18 cellular contexts compared by ENCODE assay signal in the genomic region with DNA sequence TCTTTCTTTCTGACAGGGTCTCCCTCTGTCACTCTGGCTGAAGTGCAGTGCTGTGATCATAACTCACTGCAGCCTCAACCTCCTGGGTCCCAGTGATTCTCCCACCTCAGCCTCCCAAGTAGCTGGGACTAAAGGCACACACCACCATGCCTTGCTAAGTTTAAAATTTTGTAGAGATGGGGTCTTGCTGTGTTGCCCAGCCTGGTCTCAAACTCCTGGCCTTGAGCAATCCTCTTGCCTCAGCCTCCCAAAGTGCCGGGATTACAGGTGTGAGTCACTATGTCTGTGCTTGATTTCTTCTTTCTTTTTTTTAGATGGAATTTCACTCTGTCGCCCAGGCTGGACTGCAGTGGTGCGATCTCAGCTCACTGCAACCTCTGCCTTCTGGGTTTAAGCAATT. TPM values are rescaled to one million over a fixed set of nuclear protein-coding genes. Genes with fewer than 3 reads are reported as not detected.
"Had no signal": no experiment of that assay in that cellular context is flagged by ENCODE, and none has a peak within 500 bp of the region (broad histone marks: within the 10 kb centered on the region; RNA-seq: fewer than 3 reads in every experiment).

No MANE protein-coding gene starts in this region.

RNA-seq across cellular contexts. Expression of gene ASPDH, which starts 14.3 kb away (rescaled TPM):
- total RNA-seq: activated naive CD4-positive, alpha-beta T cell treated with anti-CD3 and anti-CD28 coated beads for 36 hours; activated naive CD4-positive, alpha-beta T cell treated with anti-CD3 and anti-CD28 coated beads, Interleukin-2, amount 50 U/mL, for 72 hours; activated naive CD8-positive, alpha-beta T cell treated with anti-CD3 and anti-CD28 coated beads for 36 hours; activated naive CD8-positive, alpha-beta T cell treated with anti-CD3 and anti-CD28 coated beads, Interleukin-2, amount 10 ng/mL, durations not matched to agents 7 days and 5 days; activated T-cell treated with anti-CD3 and anti-CD28 coated beads, Interleukin-2, amount 50 U/mL, for 4 hours; activated T-cell treated with anti-CD3 and anti-CD28 coated beads, Interleukin-2, amount 50 U/mL, for 72 hours; activated T-helper 1 cell treated with anti-CD3 and anti-CD28 coated beads, Interleukin-12 subunit alpha, Interleukin-12 subunit beta, Interleukin-2, Interleukin-4 antibody, amounts not matched to agents 30 ng/mL and 10 ng/mL and 1 ng/mL, durations not matched to agents 14 hours and 24 hours and 36 hours; activated T-helper 17 cell treated with anti-CD3 and anti-CD28 coated beads, Interleukin-2, amount 50 U/mL, for 72 hours; activated T-helper 2 cell treated with anti-CD3 and anti-CD28 coated beads, Interferon-gamma antibody, Interleukin-2, Interleukin-4, amounts not matched to agents 10 μg/mL and 5 μg/mL and 100 μg/mL, durations not matched to agents 14 hours and 24 hours and 36 hours; aorta; ascending aorta; astrocyte; body of pancreas; breast epithelium; bronchial epithelial cell; cardiac muscle cell; cardiac septum; chondrocyte had no signal
- polyA plus RNA-seq: cardiac muscle cell had no signal

RNA-seq across cellular contexts. Expression of gene JOSD2, which starts 17.1 kb away (rescaled TPM):
- total RNA-seq: astrocyte had no signal

RNA-seq across cellular contexts. Expression of gene LRRC4B, which starts 40.2 kb away (rescaled TPM):
- total RNA-seq: activated naive CD4-positive, alpha-beta T cell treated with anti-CD3 and anti-CD28 coated beads for 36 hours; activated naive CD4-positive, alpha-beta T cell treated with anti-CD3 and anti-CD28 coated beads, Interleukin-2, amount 50 U/mL, for 72 hours; activated naive CD8-positive, alpha-beta T cell treated with anti-CD3 and anti-CD28 coated beads for 36 hours; activated naive CD8-positive, alpha-beta T cell treated with anti-CD3 and anti-CD28 coated beads, Interleukin-2, amount 10 ng/mL, durations not matched to agents 7 days and 5 days; activated T-cell treated with anti-CD3 and anti-CD28 coated beads, Interleukin-2, amount 50 U/mL, for 4 hours; activated T-helper 17 cell treated with anti-CD3 and anti-CD28 coated beads, Interleukin-2, amount 50 U/mL, for 72 hours; activated T-helper 2 cell treated with anti-CD3 and anti-CD28 coated beads, Interferon-gamma antibody, Interleukin-2, Interleukin-4, amounts not matched to agents 10 μg/mL and 5 μg/mL and 100 μg/mL, durations not matched to agents 14 hours and 24 hours and 36 hours; astrocyte; bronchial epithelial cell had no signal

RNA-seq across cellular contexts. Expression of gene GARIN5A, which starts 51.4 kb away (rescaled TPM):
- total RNA-seq: aorta, ascending aorta, astrocyte had no signal
- polyA plus RNA-seq: aorta had no signal

RNA-seq across cellular contexts. Expression of gene EMC10, which starts 51.7 kb away (rescaled TPM):
- total RNA-seq: astrocyte had no signal
